Comparison of ENCODE assay signal across 12 cellular contexts in genomic region chr14:55600784-55601561, GRCh38. TPM values are rescaled to one million over a fixed set of nuclear protein-coding genes. Genes with fewer than 3 reads are reported as not detected.
A peak's percentile ranks its signal among the peaks of the same experiment; 100 is the strongest.
DNase-seq lines count a peak whose midpoint lies in the region; FAIRE-seq and TF ChIP-seq lines count a peak whose summit lies in the region.
"Had no signal": no experiment of that assay in that cellular context is flagged by ENCODE, and none has a peak within 500 bp of the region (broad histone marks: within the 10 kb centered on the region; RNA-seq: fewer than 3 reads in every experiment).

No MANE protein-coding gene starts in this region.

- CTCF ChIA-PET in A673 (lab: Charles Lee), result no interaction called here

- POLR2A ChIA-PET in A673 (lab: Charles Lee; ENCODE audit: low non-redundant PET), result no interaction called here

- H3K79me2 ChIP-seq in astrocyte (ENCODE audit: insufficient read depth, low read length), result peaks cover 90% of the 10 kb centered on the region

- BruUV-seq in A673 (replicated peaks; lab: Mats Ljungman, UMichigan), result no TSS peak

- DNase-seq in A673 (ENCODE audit: low spot score) (peak; percentile 61), HFFc6 (peak; percentile 60), astrocyte (ENCODE audit: low read depth) (peak; percentile 78), DMS53 (lab: John Stamatoyannopoulos, UW) (no peak), small intestine (no peak)
- DNase-seq in activated CD4-positive, CD25-positive, alpha-beta regulatory T cell treated with anti-CD3 and anti-CD28 coated beads, Interleukin-2, amount 50 U/mL, for 72 hours, result no peak
- no peak for DNase-seq in stimulated activated CD4-positive, alpha-beta T cell treated with anti-CD3 and anti-CD28 coated beads, Interleukin-1b, Interleukin-23, amount 100 ng/mL, for 48 hours
- DNase-seq: activated T-cell treated with anti-CD3 and anti-CD28 coated beads for 4 hours, glutamatergic neuron, NCI-H187 had no signal

- H3K4me1 Mint-ChIP-seq in HFFc6 (ENCODE audit: low read depth) (peaks cover 15% of the 10 kb centered on the region), astrocyte (ENCODE audit: low read depth, unreplicated experiment) (peaks cover 25% of the 10 kb centered on the region)

- H3K4me3 ChIP-seq in A673 (ENCODE audit: low read depth, low read length, poor library complexity, severe bottlenecking) (no peak overlapping the region), astrocyte (ENCODE audit: insufficient read depth, low read depth, low read length) (peak overlapping the region; percentile 16), iPS-18a (ENCODE audit: low read length) (no peak overlapping the region), small intestine (ENCODE audit: low read depth in 1 of 2, low read length in 2 of 2) (no peak overlapping the region)
- H3K4me3 ChIP-seq: BLaER1 treated with 17β-estradiol and CSF1 and Interleukin-3, amounts not matched to agents 10 nM and 100 nM had no signal

- H3K4me3 Mint-ChIP-seq in HFFc6 (peak overlapping the region; percentile 54), astrocyte (ENCODE audit: unreplicated experiment) (peak overlapping the region; percentile 37)

- H3K9me3 Mint-ChIP-seq in HFFc6 (no peaks in the 10 kb centered on the region), astrocyte (ENCODE audit: unreplicated experiment) (peaks cover 3% of the 10 kb centered on the region)

- H3K27ac ChIP-seq in A673 (ENCODE audit: low read depth, low read length, poor library complexity, severe bottlenecking) (peak overlapping the region; percentile 60), astrocyte (ENCODE audit: low read depth, low read length) (peak overlapping the region; percentile 89), iPS-18a (ENCODE audit: low read length) (peak overlapping the region; percentile 72), small intestine (ENCODE audit: low read depth in 1 of 2, low read length in 1 of 2) (no peak overlapping the region)
- H3K27ac ChIP-seq: BLaER1 treated with 17β-estradiol and CSF1 and Interleukin-3, amounts not matched to agents 10 nM and 100 nM had no signal

- no peak overlapping the region for H2AFZ ChIP-seq in astrocyte (ENCODE audit: low read depth, low read length)

- peak overlapping the region; percentile 64 for H3K9ac ChIP-seq in astrocyte (ENCODE audit: low read length)
- H3K9ac ChIP-seq in iPS-18a (ENCODE audit: low read length), result no peak overlapping the region
- H3K9ac ChIP-seq: BLaER1 treated with 17β-estradiol and CSF1 and Interleukin-3, amounts not matched to agents 10 nM and 100 nM had no signal

- H3K36me3 Mint-ChIP-seq in HFFc6 (ENCODE audit: low read depth) (peaks cover 12% of the 10 kb centered on the region), astrocyte (ENCODE audit: low read depth, unreplicated experiment) (no peaks in the 10 kb centered on the region)

- H4K20me1 ChIP-seq in astrocyte (ENCODE audit: insufficient read depth, low read length), result peaks cover 16% of the 10 kb centered on the region

- H3K27me3 ChIP-seq in A673 (replicated peaks; ENCODE audit: insufficient read depth, low read depth, low read length, poor library complexity), result no peaks in the 10 kb centered on the region
- H3K27me3 ChIP-seq in astrocyte (ENCODE audit: insufficient read depth, low read length), result no peaks in the 10 kb centered on the region
- H3K27me3 ChIP-seq in iPS-18a (ENCODE audit: control insufficient read depth, insufficient read depth, low read length), result no peaks in the 10 kb centered on the region
- H3K27me3 ChIP-seq in small intestine (ENCODE audit: control insufficient read depth in 2 of 2, insufficient read depth in 2 of 2, low read length in 2 of 2), result no peaks in the 10 kb centered on the region
- H3K27me3 ChIP-seq: BLaER1 treated with 17β-estradiol and CSF1 and Interleukin-3, amounts not matched to agents 10 nM and 100 nM had no signal

- FAIRE-seq in astrocyte (lab: Jason Lieb, UNC) (no peak), small intestine (lab: Jason Lieb, UNC) (no peak)

- H3K4me2 ChIP-seq in astrocyte (ENCODE audit: low read length), result peak overlapping the region; percentile 76

- H3K36me3 ChIP-seq in A673 (ENCODE audit: insufficient read depth, low read length, poor library complexity, severe bottlenecking) (no peaks in the 10 kb centered on the region), astrocyte (ENCODE audit: insufficient read depth, low read length) (no peaks in the 10 kb centered on the region), iPS-18a (ENCODE audit: control insufficient read depth, low read depth, low read length) (no peaks in the 10 kb centered on the region), small intestine (ENCODE audit: control insufficient read depth in 2 of 2, insufficient read depth in 2 of 2, low read length in 2 of 2) (no peaks in the 10 kb centered on the region)

- H3K9me3 ChIP-seq in A673 (ENCODE audit: low read depth, low read length, poor library complexity, severe bottlenecking) (peaks cover 3% of the 10 kb centered on the region), astrocyte (ENCODE audit: insufficient read depth, low read depth, low read length) (no peaks in the 10 kb centered on the region), iPS-18a (ENCODE audit: control insufficient read depth, low read depth, low read length) (no peaks in the 10 kb centered on the region), small intestine (ENCODE audit: control insufficient read depth, low read depth) (no peaks in the 10 kb centered on the region)

- 84 to 92% (median 84%) methylated on average over 5 of the region's 5 CpGs for WGBS in small intestine, 3 donors

- H3K27me3 Mint-ChIP-seq in HFFc6 (ENCODE audit: insufficient read depth) (no peaks in the 10 kb centered on the region; the same call in 1 of the 2 replicates), astrocyte (ENCODE audit: low read depth, unreplicated experiment) (no peaks in the 10 kb centered on the region)

- peak overlapping the region; percentile 84 for H3K27ac Mint-ChIP-seq in HFFc6
- H3K27ac Mint-ChIP-seq in astrocyte (ENCODE audit: unreplicated experiment), result peak overlapping the region; percentile 95

- intact Hi-C loops in A673 (cut with micrococcal nuclease; ENCODE audit: unreplicated experiment), result no loop called here

- H3K4me1 ChIP-seq in A673 (ENCODE audit: insufficient read depth, low read length, poor library complexity, severe bottlenecking), result peaks cover 30% of the 10 kb centered on the region
- H3K4me1 ChIP-seq in astrocyte (ENCODE audit: insufficient read depth, low read length), result peaks cover 31% of the 10 kb centered on the region
- peaks cover 27% of the 10 kb centered on the region for H3K4me1 ChIP-seq in iPS-18a (ENCODE audit: control insufficient read depth, low read depth, low read length)
- H3K4me1 ChIP-seq in small intestine (ENCODE audit: control insufficient read depth in 2 of 2, insufficient read depth in 1 of 2, low read depth in 1 of 2, low read length in 1 of 2), result peaks cover 0 to 7% of the 10 kb centered on the region in 2 donors

- TF ChIP-seq CTCF in A673 (conservative IDR thresholded peaks at IDR 0.05; ENCODE audit: low read depth, low read length) (no peak), HFFc6 (IDR thresholded peaks at IDR 0.05) (no peak), astrocyte (IDR thresholded peaks at IDR 0.05; ENCODE audit: insufficient read depth, low read depth, low read length) (no peak)

RNA-seq across cellular contexts. Expression of gene KTN1, which starts 21.0 kb away (rescaled TPM):
- total RNA-seq in A673 (2021), result 170 and 199 TPM in 2 replicates
- 100 to 1,000 TPM; 135 to 175 (median 148) TPM for total RNA-seq in HFFc6 (2021; fragmentation: NEBNext Ultra II Directional; extraction: Animal tissue kit (Norgen Biotek cat#: 25700))
- 181 and 193 TPM in 2 replicates for total RNA-seq in astrocyte
- 10 to 100 TPM; 42.9 to 83.7 (median 51.9) TPM for polyA plus RNA-seq in small intestine

Comparison
In these comparisons a context has a peak if more than half of its experiments do, and no peak if none do; other contexts are left out.
1. DNase-seq: peak in A673 (single experiment), HFFc6 (single experiment) and astrocyte (single experiment); none in DMS53 (single experiment), activated CD4-positive, CD25-positive, alpha-beta regulatory T cell treated with anti-CD3 and anti-CD28 coated beads, Interleukin-2, amount 50 U/mL, for 72 hours (single experiment), small intestine (single experiment) and stimulated activated CD4-positive, alpha-beta T cell treated with anti-CD3 and anti-CD28 coated beads, Interleukin-1b, Interleukin-23, amount 100 ng/mL, for 48 hours (single experiment).
2. H3K27ac ChIP-seq: peak in A673 (single experiment), astrocyte (single experiment) and iPS-18a (single experiment); none in small intestine (0 of 2).